ENCODE assay signal across 18 cellular contexts in the genomic region with DNA sequence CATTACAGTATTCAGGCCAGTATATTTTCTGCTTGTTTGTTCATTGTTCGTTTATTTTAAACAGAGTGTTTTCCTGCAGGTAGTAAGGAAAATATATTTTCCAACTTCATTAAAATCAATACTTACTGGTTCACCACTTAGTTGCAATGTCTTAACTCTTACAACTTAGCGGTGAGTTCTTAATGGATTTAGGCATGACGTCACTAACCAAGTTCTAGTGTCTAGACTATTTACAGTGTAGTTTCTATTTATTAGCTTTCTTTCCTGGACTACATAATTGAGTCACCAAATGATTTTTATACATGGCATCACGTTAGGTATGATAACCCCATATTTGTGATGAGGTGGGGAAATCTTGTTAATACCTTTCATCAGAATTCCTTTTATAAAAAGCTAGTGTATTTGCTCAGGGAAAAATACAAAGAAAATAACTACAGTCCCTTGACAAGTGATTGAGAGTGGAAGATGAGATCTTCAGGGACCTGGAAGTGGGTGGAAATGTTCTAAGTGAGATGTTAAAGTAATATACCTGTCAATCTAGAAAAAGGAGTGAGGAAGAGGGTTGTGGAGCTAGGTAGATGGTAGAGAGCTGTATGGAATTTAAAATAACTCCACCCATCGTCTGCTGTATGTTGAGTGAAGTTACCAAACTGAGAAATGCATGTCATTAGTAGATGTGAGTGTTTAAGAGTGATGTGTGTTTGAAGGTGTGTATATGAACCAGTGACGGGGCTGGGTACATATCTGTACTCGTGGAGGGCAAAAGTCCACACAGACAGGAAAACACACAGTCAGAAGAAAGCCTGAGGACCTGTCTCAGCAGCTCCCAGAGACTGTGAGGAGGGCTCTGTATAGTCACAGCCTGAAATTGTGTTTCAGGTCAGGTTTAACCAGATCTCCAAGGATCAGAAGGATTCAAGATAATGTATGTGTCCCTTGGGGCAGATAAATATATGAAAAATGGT.
DNase-seq lines count a peak whose midpoint lies in the region; ATAC-seq lines count a peak whose summit lies in the region.
"Had no signal": no experiment of that assay in that cellular context is flagged by ENCODE, and none has a peak within 500 bp of the region (broad histone marks: within the 10 kb centered on the region; RNA-seq: fewer than 3 reads in every experiment).

No MANE protein-coding gene starts in this region.

- peak; percentile 92 for ATAC-seq in esophagus mucosa
- ATAC-seq in stimulated activated naive CD8-positive, alpha-beta T cell treated with anti-CD3 and anti-CD28 coated beads, Interleukin-15, Interleukin-2, amounts not matched to agents 100 U/mL and 50 U/mL, for 24 hours, result no peak

- DNase-seq in M059J (ENCODE audit: low read depth), result peak; percentile 35
- DNase-seq in left kidney (ENCODE audit: low read depth, low spot score), result peak; percentile 9
- DNase-seq in putamen (ENCODE audit: low spot score), result peak; percentile 64
- no peak for DNase-seq in stimulated activated naive CD8-positive, alpha-beta T cell treated with anti-CD3 and anti-CD28 coated beads, Interleukin-15, Interleukin-2, amounts not matched to agents 100 U/mL and 50 U/mL, for 24 hours
- DNase-seq in kidney glomerular epithelial cell (lab: John Stamatoyannopoulos, UW), result no peak
- DNase-seq in SW480 (ENCODE audit: low spot score), result no peak
- DNase-seq in stimulated activated naive CD4-positive, alpha-beta T cell treated with Interleukin-2 at 50 U/mL for 16 hours (lab: John Stamatoyannopoulos, UW), result no peak
- DNase-seq: BE2C, EL, GF-D8, Karpas-422, NCI-H1694, NCI-H2081 treated with DMSO at 0.1 percent for 48 hours, NCI-H2171 treated with DMSO at 0.1 percent for 48 hours, NCI-H446, NCI-H526, OCI-M1 had no signal

Comparison
In these comparisons a context has a peak if more than half of its experiments do, and no peak if none do; other contexts are left out.
1. DNase-seq: peak in M059J (single experiment), left kidney (single experiment) and putamen (single experiment); none in stimulated activated naive CD8-positive, alpha-beta T cell treated with anti-CD3 and anti-CD28 coated beads, Interleukin-15, Interleukin-2, amounts not matched to agents 100 U/mL and 50 U/mL, for 24 hours (single experiment), kidney glomerular epithelial cell (single experiment), SW480 (single experiment) and stimulated activated naive CD4-positive, alpha-beta T cell treated with Interleukin-2 at 50 U/mL for 16 hours (single experiment).